ENCODE assay signal across 10 cellular contexts in the genomic region with DNA sequence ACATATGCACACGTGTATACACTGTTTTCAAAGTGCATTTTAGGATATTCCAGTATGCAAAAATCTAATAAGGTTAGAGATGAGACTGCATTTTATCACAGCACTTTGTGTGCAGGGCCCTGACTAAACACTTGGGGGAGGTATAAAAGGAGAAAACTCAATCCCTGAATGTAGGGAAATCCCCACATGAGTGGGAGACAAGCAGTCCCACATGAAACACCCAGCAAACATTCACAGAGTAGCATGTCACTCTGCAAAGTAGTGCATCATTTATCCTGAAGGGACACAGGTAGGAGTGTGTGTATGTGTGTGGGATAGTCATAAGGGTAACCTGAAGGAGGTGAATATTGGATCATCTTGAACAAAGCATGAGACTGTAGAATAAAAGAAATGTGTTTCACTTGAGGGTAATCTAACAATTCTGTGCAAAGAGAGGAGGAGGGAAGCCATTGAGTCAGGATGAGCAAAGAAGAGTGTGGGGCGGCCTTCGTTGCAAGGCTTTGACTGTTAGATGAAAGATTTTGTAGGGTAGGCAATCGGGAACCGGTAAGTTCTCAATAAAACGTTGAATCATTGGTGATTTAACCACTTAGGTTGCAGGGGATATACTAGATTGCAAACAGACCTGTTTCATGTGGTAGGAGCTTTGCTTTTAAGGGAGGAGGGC. TPM values are rescaled to one million over a fixed set of nuclear protein-coding genes. Genes with fewer than 3 reads are reported as not detected.
DNase-seq lines count a peak whose midpoint lies in the region; ATAC-seq and TF ChIP-seq lines count a peak whose summit lies in the region.
"Had no signal": no experiment of that assay in that cellular context is flagged by ENCODE, and none has a peak within 500 bp of the region (broad histone marks: within the 10 kb centered on the region; RNA-seq: fewer than 3 reads in every experiment).

No MANE protein-coding gene starts in this region.

- H3K27ac ChIP-seq in ACC112 (ENCODE audit: low read depth, low read length), result peak overlapping the region; percentile 48
- no peak overlapping the region for H3K27ac ChIP-seq in RWPE2 (ENCODE audit: poor library complexity, severe bottlenecking)

- H3K36me3 ChIP-seq in ACC112 (ENCODE audit: insufficient read depth, low read length) (no peaks in the 10 kb centered on the region), RWPE2 (ENCODE audit: low read depth) (peaks cover 6% of the 10 kb centered on the region; the same call in 1 of the 2 replicates)

- ATAC-seq in RWPE2 (ENCODE audit: low read depth), result no peak
- ATAC-seq: left colon had no signal

- TF ChIP-seq CTCF in RWPE2 (IDR thresholded peaks at IDR 0.05; ENCODE audit: poor library complexity, severe bottlenecking) (no peak), fibroblast of pulmonary artery (IDR thresholded peaks at IDR 0.05; ENCODE audit: low read length, missing control alignments) (peak; percentile 36)

- H3K9me3 ChIP-seq in RWPE2 (ENCODE audit: severe bottlenecking), result no peaks in the 10 kb centered on the region

- H3K79me2 ChIP-seq in ACC112 (ENCODE audit: control insufficient read depth, insufficient read depth, low read length, unreplicated experiment), result no peaks in the 10 kb centered on the region

- peaks cover 34% of the 10 kb centered on the region for H3K4me1 ChIP-seq in ACC112 (ENCODE audit: control insufficient read depth, insufficient read depth, low read length, unreplicated experiment)
- H3K4me1 ChIP-seq in RWPE2 (ENCODE audit: insufficient read depth, poor library complexity, severe bottlenecking), result peaks cover 30% of the 10 kb centered on the region

- H3K4me3 ChIP-seq in ACC112 (ENCODE audit: low read depth, low read length), result no peak overlapping the region
- no peak overlapping the region for H3K4me3 ChIP-seq in RWPE2 (ENCODE audit: severe bottlenecking)
- no peak overlapping the region for H3K4me3 ChIP-seq in fibroblast of pulmonary artery (replicated peaks; ENCODE audit: low read depth, low read length)

- no peak overlapping the region for H2AFZ ChIP-seq in ACC112 (ENCODE audit: low read length, unreplicated experiment)

- peak; percentile 40 for DNase-seq in Daoy (ENCODE audit: low read depth)
- peak; percentile 9 for DNase-seq in RWPE2 (ENCODE audit: low spot score)
- DNase-seq in fibroblast of pulmonary artery (ENCODE audit: low read depth), result peak; percentile 37
- no peak for DNase-seq in NCI-H146 (lab: John Stamatoyannopoulos, UW)
- no peak for DNase-seq in NCI-H1930 (lab: John Stamatoyannopoulos, UW)
- DNase-seq in effector CD4-positive, alpha-beta T cell, result no peak
- no peak for DNase-seq in LoVo (ENCODE audit: low spot score)
- DNase-seq: left colon had no signal

- H3K27me3 ChIP-seq in ACC112 (ENCODE audit: insufficient read depth, low read length), result no peaks in the 10 kb centered on the region
- no peaks in the 10 kb centered on the region for H3K27me3 ChIP-seq in RWPE2 (ENCODE audit: insufficient read depth, poor library complexity, severe bottlenecking)

RNA-seq across cellular contexts. Expression of gene PRPF40B, which starts 2.9 kb away (rescaled TPM):
- 5.3 and 5.9 TPM in 2 replicates for total RNA-seq in Daoy (2014; rRNA removed; shearing (Covaris generic))

RNA-seq across cellular contexts. Expression of gene FAM186B, which starts 20.9 kb away (rescaled TPM):
- 0.17 and 0.30 TPM in 2 replicates for total RNA-seq in Daoy (2014; rRNA removed; shearing (Covaris generic))
- total RNA-seq: temporal lobe had no signal

RNA-seq across cellular contexts. Expression of gene MCRS1, which starts 58.4 kb away (rescaled TPM):
- total RNA-seq in Daoy (2014; rRNA removed; shearing (Covaris generic)), result 92.9 and 102 TPM in 2 replicates

Comparison
In these comparisons a context has a peak if more than half of its experiments do, and no peak if none do; other contexts are left out.
1. DNase-seq: peak in Daoy (single experiment), RWPE2 (single experiment) and fibroblast of pulmonary artery (single experiment); none in NCI-H146 (single experiment), NCI-H1930 (0 of 2), effector CD4-positive, alpha-beta T cell (single experiment) and LoVo (single experiment).